1 cellular context compared by ENCODE assay signal in genomic region chr10:72027498-72027897, GRCh38.
TF ChIP-seq lines count a peak whose summit lies in the region.

No MANE protein-coding gene starts in this region.

TF ChIP-seq in A549, 52 proteins besides CTCF, POLR2A, EP300 and RAD21 (continued from another document):
- TF ChIP-seq REST (IDR thresholded peaks at IDR 0.05) (no peak), MAFK (IDR thresholded peaks at IDR 0.05; ENCODE audit: partially characterized antibody) (no peak)
